Comparison of ENCODE assay signal across 3 cellular contexts in the genomic region with DNA sequence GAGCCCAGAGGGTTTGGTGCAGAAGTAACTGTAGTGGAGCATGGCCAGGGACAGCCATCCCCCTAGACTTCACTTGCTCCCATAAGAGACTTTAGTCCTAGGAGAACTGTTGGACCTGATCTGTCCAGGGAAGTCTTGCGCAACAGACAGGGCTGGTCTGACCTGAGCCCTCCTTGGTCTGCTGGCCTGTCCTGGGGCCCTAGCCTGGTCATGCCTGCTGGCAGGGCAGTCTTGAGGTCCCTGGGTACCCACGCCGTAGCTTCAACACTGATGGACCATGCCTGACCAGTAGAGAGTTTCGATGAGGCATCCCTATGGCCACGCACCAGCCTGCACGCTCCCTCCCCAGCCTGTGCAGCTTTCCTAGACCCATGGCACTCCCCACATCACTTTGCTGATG.
TF ChIP-seq lines count a peak whose summit lies in the region.

No MANE protein-coding gene starts in this region.

TF ChIP-seq in A549, 52 proteins besides CTCF, POLR2A, EP300 and RAD21:
- TF ChIP-seq, protein P1, sequence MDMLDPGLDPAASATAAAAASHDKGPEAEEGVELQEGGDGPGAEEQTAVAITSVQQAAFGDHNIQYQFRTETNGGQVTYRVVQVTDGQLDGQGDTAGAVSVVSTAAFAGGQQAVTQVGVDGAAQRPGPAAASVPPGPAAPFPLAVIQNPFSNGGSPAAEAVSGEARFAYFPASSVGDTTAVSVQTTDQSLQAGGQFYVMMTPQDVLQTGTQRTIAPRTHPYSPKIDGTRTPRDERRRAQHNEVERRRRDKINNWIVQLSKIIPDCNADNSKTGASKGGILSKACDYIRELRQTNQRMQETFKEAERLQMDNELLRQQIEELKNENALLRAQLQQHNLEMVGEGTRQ (IDR thresholded peaks at IDR 0.05) = no peak
- TF ChIP-seq HES2 (IDR thresholded peaks at IDR 0.05) (no peak), CEBPB (IDR thresholded peaks at IDR 0.05) (peak; percentile 21 to 76; a peak in 3 of 4 replicates), CHD2 (IDR thresholded peaks at IDR 0.05; ENCODE audit: low read length, partially characterized antibody) (no peak), ESRRA (IDR thresholded peaks at IDR 0.05; ENCODE audit: borderline replicate concordance, low read length) (no peak), FOSL2 (IDR thresholded peaks at IDR 0.05) (no peak), FOSL2 (CRISPR knock-in tag; IDR thresholded peaks at IDR 0.05) (no peak), MAFK (IDR thresholded peaks at IDR 0.05; ENCODE audit: partially characterized antibody) (no peak), ZNF302 (CRISPR knock-in tag; IDR thresholded peaks at IDR 0.05) (no peak), MAZ (IDR thresholded peaks at IDR 0.05; ENCODE audit: borderline replicate concordance, low read depth, low read length) (no peak)
TF ChIP-seq in A549: peak in this region for 1.

TF ChIP-seq in H1, 55 proteins besides CTCF, POLR2A, EP300 and RAD21:
- peak; percentile 51; the same call in 1 of the 2 replicates for TF ChIP-seq CEBPB (IDR thresholded peaks at IDR 0.05; ENCODE audit: low read depth, low read length)
- no peak for TF ChIP-seq ZNF274 (IDR thresholded peaks at IDR 0.05; ENCODE audit: borderline replicate concordance, extremely low read depth, low read length)

TF ChIP-seq in HepG2, 621 proteins besides CTCF, POLR2A, EP300 and RAD21:
- TF ChIP-seq ZNF24 (IDR thresholded peaks at IDR 0.05) (no peak), HMG20B (CRISPR knock-in tag; conservative IDR thresholded peaks at IDR 0.05) (no peak), ZNF589 (CRISPR knock-in tag; conservative IDR thresholded peaks at IDR 0.05) (no peak), TFDP2 (CRISPR knock-in tag; IDR thresholded peaks at IDR 0.05) (no peak), HIVEP1 (CRISPR knock-in tag; IDR thresholded peaks at IDR 0.05) (no peak), ZNF652 (CRISPR knock-in tag; IDR thresholded peaks at IDR 0.05; ENCODE audit: borderline replicate concordance, low read depth) (no peak), ZNF17 (CRISPR knock-in tag; IDR thresholded peaks at IDR 0.05) (no peak), CEBPB (IDR thresholded peaks at IDR 0.05; ENCODE audit: borderline replicate concordance, low read depth, low read length) (peak; percentile 94), HNF4A (CRISPR knock-in tag; IDR thresholded peaks at IDR 0.05) (0 out of 2 replicates have a peak, but pooled peaks have one; percentile 9), IRF2 (CRISPR knock-in tag; IDR thresholded peaks at IDR 0.05) (no peak), HNRNPL (IDR thresholded peaks at IDR 0.05; ENCODE audit: low read depth, low read length) (no peak), ZNF34 (CRISPR knock-in tag; IDR thresholded peaks at IDR 0.05; ENCODE audit: borderline replicate concordance) (no peak), ZNF749 (CRISPR knock-in tag; IDR thresholded peaks at IDR 0.05; ENCODE audit: borderline replicate concordance) (no peak), SMAD1 (CRISPR knock-in tag; IDR thresholded peaks at IDR 0.05; ENCODE audit: borderline replicate concordance, low read depth) (no peak), KLF15 (CRISPR knock-in tag; IDR thresholded peaks at IDR 0.05; ENCODE audit: borderline replicate concordance) (no peak), MEIS1 (CRISPR knock-in tag; IDR thresholded peaks at IDR 0.05; ENCODE audit: borderline replicate concordance) (no peak), NFKBIZ (CRISPR knock-in tag; IDR thresholded peaks at IDR 0.05) (no peak), PAXIP1 (CRISPR knock-in tag; conservative IDR thresholded peaks at IDR 0.05) (no peak), CEBPG (CRISPR knock-in tag; IDR thresholded peaks at IDR 0.05) (peak; percentile 75)
TF ChIP-seq in HepG2: peak in this region for 3.
